22 cellular contexts compared by ENCODE assay signal in genomic region chr1:30722175-30722537, GRCh38. TPM values are rescaled to one million over a fixed set of nuclear protein-coding genes. Genes with fewer than 3 reads are reported as not detected.
DNase-seq lines count a peak whose midpoint lies in the region; ATAC-seq, FAIRE-seq and TF ChIP-seq lines count a peak whose summit lies in the region.
"Had no signal": no experiment of that assay in that cellular context is flagged by ENCODE, and none has a peak within 500 bp of the region (broad histone marks: within the 10 kb centered on the region; RNA-seq: fewer than 3 reads in every experiment).

No MANE protein-coding gene starts in this region.

- H3K9ac ChIP-seq in neuronal stem cell (ENCODE audit: low read depth, low read length, poor library complexity) = no peak overlapping the region

- H3K36me3 ChIP-seq in neuronal stem cell (replicated peaks in 1 of 2; ENCODE audit: control insufficient read depth in 2 of 2, insufficient read depth in 2 of 2, low read length in 2 of 2) = no peaks in the 10 kb centered on the region
- H3K36me3 ChIP-seq: adrenal gland, cardiac muscle cell, upper lobe of right lung had no signal

- FAIRE-seq in frontal cortex (lab: Jason Lieb, UNC) = no peak
- FAIRE-seq: GM12891 had no signal

- peak overlapping the region; percentile 57 for H2BK120ac ChIP-seq in neuronal stem cell (ENCODE audit: low read depth, low read length)

- H2BK5ac ChIP-seq in neuronal stem cell (ENCODE audit: low read length) = no peak overlapping the region

- H3K27me3 ChIP-seq in neuronal stem cell (ENCODE audit: control insufficient read depth in 3 of 3, insufficient read depth in 3 of 3, low read depth in 1 of 3, low read length in 3 of 3) = no peaks in the 10 kb centered on the region
- H3K27me3 ChIP-seq: adrenal gland, cardiac muscle cell, left lung, upper lobe of right lung had no signal

- H3K27me3 Mint-ChIP-seq in Calu3 (ENCODE audit: unreplicated experiment) = no peaks in the 10 kb centered on the region
- H3K27me3 Mint-ChIP-seq in natural killer cell (ENCODE audit: low read depth in 2 of 2) = no peaks in the 10 kb centered on the region
- H3K27me3 Mint-ChIP-seq: CD4-positive, alpha-beta T cell had no signal

- no peak overlapping the region for H3K18ac ChIP-seq in neuronal stem cell (ENCODE audit: low read length)

- no peak overlapping the region for H4K8ac ChIP-seq in neuronal stem cell (ENCODE audit: low read depth, low read length)

- no peak overlapping the region for H3K4me2 ChIP-seq in neuronal stem cell (ENCODE audit: insufficient read depth, low read length, poor library complexity, severe bottlenecking)

- peak overlapping the region; percentile 44 for H3K27ac ChIP-seq in VCaP
- no peak overlapping the region for H3K27ac ChIP-seq in neuronal stem cell (replicated peaks; ENCODE audit: low read length)
- H3K27ac ChIP-seq: adrenal gland, cardiac muscle cell, left lung, upper lobe of right lung had no signal

- H3K4me1 ChIP-seq in neuronal stem cell (ENCODE audit: control insufficient read depth in 2 of 2, insufficient read depth in 1 of 2, low read depth in 1 of 2, low read length in 2 of 2) = peaks cover 5 to 17% of the 10 kb centered on the region in 2 donors

- no peak overlapping the region for H3K4me3 ChIP-seq in neuronal stem cell (ENCODE audit: low read length in 2 of 2)
- H3K4me3 ChIP-seq: adrenal gland, cardiac muscle cell, left lung, upper lobe of right lung had no signal

- H3K4me1 Mint-ChIP-seq in Calu3 (ENCODE audit: low read depth, unreplicated experiment) (no peaks in the 10 kb centered on the region), natural killer cell (peaks cover 0 to 21% of the 10 kb centered on the region in 2 donors)

- H3K27ac Mint-ChIP-seq in Calu3 (ENCODE audit: unreplicated experiment) = no peak overlapping the region
- H3K27ac Mint-ChIP-seq in natural killer cell = no peak overlapping the region
- H3K27ac Mint-ChIP-seq: activated T-helper 2 cell treated with anti-CD3 and anti-CD28 coated beads, Interferon-gamma antibody, Interleukin-2, Interleukin-4, amounts not matched to agents 10 μg/mL and 5 μg/mL and 100 μg/mL, durations not matched to agents 14 hours and 24 hours and 36 hours; CD4-positive, alpha-beta T cell; T-helper 2 cell treated with Interferon-gamma antibody and Interleukin-4, amounts not matched to agents 5 μg/mL and 100 μg/mL, for 36 hours had no signal

- no peak overlapping the region for H3K4ac ChIP-seq in neuronal stem cell (ENCODE audit: low read length)

- H3K23ac ChIP-seq in neuronal stem cell (ENCODE audit: low read depth, low read length, poor library complexity) = peak overlapping the region; percentile 9

- no peak for TF ChIP-seq CTCF in Calu3 (IDR thresholded peaks at IDR 0.05; ENCODE audit: unreplicated experiment)
- no peak for TF ChIP-seq CTCF in VCaP (conservative IDR thresholded peaks at IDR 0.05)
- no peak for TF ChIP-seq CTCF in natural killer cell (IDR thresholded peaks at IDR 0.05)

- H4K91ac ChIP-seq in neuronal stem cell (ENCODE audit: low read depth, low read length, poor library complexity) = no peak overlapping the region

- intact Hi-C loops in Calu3 (cut with micrococcal nuclease; ENCODE audit: unreplicated experiment) (loop anchor here (1.0 to 5.0 kb wide), 2 partner anchors 60 to 190 kb away; no protein-coding TSS in a partner anchor), natural killer cell (cut with micrococcal nuclease) (no loop called here)

- no peak overlapping the region for H3K14ac ChIP-seq in neuronal stem cell (ENCODE audit: low read length)

- no peaks in the 10 kb centered on the region for H3K79me1 ChIP-seq in neuronal stem cell (ENCODE audit: low read depth, low read length)

- H2AK5ac ChIP-seq in neuronal stem cell (ENCODE audit: low read depth, low read length) = no peak overlapping the region

- DNase-seq in NCI-H2171 treated with DMSO at 0.1 percent for 48 hours (lab: John Stamatoyannopoulos, UW) = peak; percentile 18
- no peak for DNase-seq in NCI-H2171 (lab: John Stamatoyannopoulos, UW)
- DNase-seq in Calu3 = peak; percentile 51
- DNase-seq in neuronal stem cell (ENCODE audit: low spot score) = no peak
- no peak for DNase-seq in frontal cortex (ENCODE audit: low spot score in 2 of 2)
- no peak for DNase-seq in natural killer cell
- DNase-seq: activated CD4-positive, alpha-beta T cell treated with anti-CD3 and anti-CD28 coated beads for 1 hour; Kasumi-1; NCI-H1436; NCI-H524; retina; stimulated activated naive CD4-positive, alpha-beta T cell treated with Interleukin-2 at 50 U/mL for 16 hours; upper lobe of right lung had no signal

- ATAC-seq in natural killer cell (no peak), HG02642 (IDR thresholded peaks at IDR 0.05; ENCODE audit: poor library complexity, unreplicated experiment) (no peak)
- ATAC-seq: left lung, upper lobe of right lung had no signal

- H2BK12ac ChIP-seq in neuronal stem cell (ENCODE audit: low read length) = no peak overlapping the region

- WGBS in neuronal stem cell (ENCODE audit: extremely low coverage in 2 of 2, insufficient read length in 2 of 2, insufficient replicate concordance in 1 of 2), 2 donors = no CpG with 5 or more reads among the region's 5 CpGs

- CTCF ChIA-PET in Calu3 (lab: Charles Lee) = interaction anchor here (6.6 kb wide), 1 partner anchor 57 kb away, joined by 116 read pairs; no protein-coding TSS in a partner anchor

- no peak overlapping the region for H2AFZ ChIP-seq in neuronal stem cell (ENCODE audit: low read length)

- H3K9me3 Mint-ChIP-seq in Calu3 (ENCODE audit: low read depth, unreplicated experiment) = no peaks in the 10 kb centered on the region
- no peaks in the 10 kb centered on the region for H3K9me3 Mint-ChIP-seq in natural killer cell
- H3K9me3 Mint-ChIP-seq: activated T-helper 2 cell treated with anti-CD3 and anti-CD28 coated beads, Interferon-gamma antibody, Interleukin-2, Interleukin-4, amounts not matched to agents 10 μg/mL and 5 μg/mL and 100 μg/mL, durations not matched to agents 14 hours and 24 hours and 36 hours; CD4-positive, alpha-beta T cell; T-helper 2 cell treated with Interferon-gamma antibody and Interleukin-4, amounts not matched to agents 5 μg/mL and 100 μg/mL, for 36 hours had no signal

- H2BK15ac ChIP-seq in neuronal stem cell (ENCODE audit: low read length) = no peak overlapping the region

- BruUV-seq in Calu3 (replicated peaks; lab: Mats Ljungman, UMichigan) = no TSS peak

- no peaks in the 10 kb centered on the region for H3K9me3 ChIP-seq in neuronal stem cell (replicated peaks in 1 of 2; ENCODE audit: control insufficient read depth in 2 of 2, insufficient read depth in 1 of 2, low read depth in 1 of 2, low read length in 2 of 2)
- H3K9me3 ChIP-seq: adrenal gland, left lung, upper lobe of right lung had no signal

- H3K4me3 Mint-ChIP-seq in Calu3 (ENCODE audit: low read depth, unreplicated experiment) = no peak overlapping the region
- no peak overlapping the region for H3K4me3 Mint-ChIP-seq in natural killer cell
- H3K4me3 Mint-ChIP-seq: CD4-positive, alpha-beta T cell; T-helper 2 cell treated with Interferon-gamma antibody and Interleukin-4, amounts not matched to agents 5 μg/mL and 100 μg/mL, for 36 hours had no signal

- H3K36me3 Mint-ChIP-seq in Calu3 (ENCODE audit: insufficient read depth, unreplicated experiment) (peaks cover 31% of the 10 kb centered on the region), natural killer cell (no peaks in the 10 kb centered on the region)

RNA-seq across cellular contexts. Expression of gene MATN1, which starts 1.2 kb away (rescaled TPM):
- not detected in 2 replicates for total RNA-seq in Calu3 (2022)
- polyA plus RNA-seq in neuronal stem cell (2013, experiment 1 of 2) = 0.04 TPM
- polyA plus RNA-seq in neuronal stem cell (2013, experiment 2 of 2) = 0.01 TPM
- 0.41 TPM for total RNA-seq in frontal cortex
- 1 to 10 TPM in 2 of 3 donors, under 1 TPM in 1; 0.93 to 1.7 (median 1.2) TPM for total RNA-seq in natural killer cell
- total RNA-seq: upper lobe of right lung had no signal

RNA-seq across cellular contexts. Expression of gene LAPTM5, which starts 35.4 kb away (rescaled TPM):
- not detected in 2 replicates for total RNA-seq in Calu3 (2022)
- 0.15 TPM for polyA plus RNA-seq in neuronal stem cell (2013, experiment 1 of 2)
- 0.10 TPM for polyA plus RNA-seq in neuronal stem cell (2013, experiment 2 of 2)
- total RNA-seq in frontal cortex = 3.7 TPM
- total RNA-seq in natural killer cell = 100 to 1,000 TPM; 520 to 674 (median 533) TPM

Comparison
In these comparisons a context has a peak if more than half of its experiments do, and no peak if none do; other contexts are left out.
1. DNase-seq: peak in NCI-H2171 treated with DMSO at 0.1 percent for 48 hours (single experiment) and Calu3 (single experiment); none in NCI-H2171 (single experiment), neuronal stem cell (single experiment), frontal cortex (0 of 2) and natural killer cell (single experiment).
2. RNA of gene LAPTM5, which starts 35.4 kb away (total RNA-seq): 520 to 674 TPM in natural killer cell; 3.7 TPM in frontal cortex (single experiment) and not detected in Calu3; every median in the first group is over 100 times any median in the second.